In genomic region chr14:21526672-21527319, GRCh38 we compare ENCODE assay signal across 9 cellular contexts. TPM values are rescaled to one million over a fixed set of nuclear protein-coding genes. Genes with fewer than 3 reads are reported as not detected.
DNase-seq lines count a peak whose midpoint lies in the region; ATAC-seq, FAIRE-seq and TF ChIP-seq lines count a peak whose summit lies in the region.
"Had no signal": no experiment of that assay in that cellular context is flagged by ENCODE, and none has a peak within 500 bp of the region (broad histone marks: within the 10 kb centered on the region; RNA-seq: fewer than 3 reads in every experiment).

No MANE protein-coding gene starts in this region.

- FAIRE-seq in astrocyte (lab: Jason Lieb, UNC), result no peak

- H4K20me1 ChIP-seq in astrocyte (ENCODE audit: insufficient read depth, low read length), result no peaks in the 10 kb centered on the region

- H3K9ac ChIP-seq in astrocyte (ENCODE audit: low read length), result peak overlapping the region; percentile 84
- H3K9ac ChIP-seq: KMS-11 had no signal

- no peaks in the 10 kb centered on the region for H3K27me3 Mint-ChIP-seq in astrocyte (ENCODE audit: low read depth, unreplicated experiment)

- H3K9me3 Mint-ChIP-seq in astrocyte (ENCODE audit: unreplicated experiment), result peaks cover 2% of the 10 kb centered on the region

- peaks cover 18% of the 10 kb centered on the region for H3K36me3 Mint-ChIP-seq in astrocyte (ENCODE audit: low read depth, unreplicated experiment)

- H3K36me3 ChIP-seq in KOPT-K1 (ENCODE audit: insufficient read depth, low read length), result peaks cover 3% of the 10 kb centered on the region; the same call in 1 of the 2 replicates
- H3K36me3 ChIP-seq in astrocyte (ENCODE audit: insufficient read depth, low read length), result no peaks in the 10 kb centered on the region
- H3K36me3 ChIP-seq in tibial artery, result peaks cover 0 to 23% (median 0%) of the 10 kb centered on the region in 3 donors

- peak overlapping the region; percentile 91 for H3K4me2 ChIP-seq in astrocyte (ENCODE audit: low read length)
- H3K4me2 ChIP-seq: KMS-11 had no signal

- no peaks in the 10 kb centered on the region for H3K9me3 ChIP-seq in KOPT-K1 (ENCODE audit: insufficient read depth, low read length, poor library complexity, severe bottlenecking)
- H3K9me3 ChIP-seq in astrocyte (ENCODE audit: insufficient read depth, low read depth, low read length), result no peaks in the 10 kb centered on the region
- no peaks in the 10 kb centered on the region for H3K9me3 ChIP-seq in tibial artery

- no peak for ATAC-seq in HG03097 (IDR thresholded peaks at IDR 0.05; ENCODE audit: low FRiP score, unreplicated experiment)

- H2AFZ ChIP-seq in astrocyte (ENCODE audit: low read depth, low read length), result peak overlapping the region; percentile 72

- no peak overlapping the region for H3K27ac Mint-ChIP-seq in astrocyte (ENCODE audit: unreplicated experiment)

- H3K4me3 ChIP-seq in astrocyte (ENCODE audit: insufficient read depth, low read depth, low read length), result peak overlapping the region; percentile 60
- peak overlapping the region; percentile 69 to 96 for H3K4me3 ChIP-seq in tibial artery

- H3K4me1 Mint-ChIP-seq in astrocyte (ENCODE audit: low read depth, unreplicated experiment), result peaks cover 17% of the 10 kb centered on the region

- DNase-seq in DMS153 (lab: John Stamatoyannopoulos, UW), result peak; percentile 38
- no peak for DNase-seq in astrocyte (ENCODE audit: low read depth)
- peak; percentile 94 for DNase-seq in left kidney (ENCODE audit: low read depth, low spot score)
- DNase-seq in tibial artery, result no peak
- DNase-seq in GM19238 (ENCODE audit: insufficient read length, low spot score), result no peak
- DNase-seq in SW 1271 (lab: John Stamatoyannopoulos, UW), result no peak

- H3K27me3 ChIP-seq in astrocyte (ENCODE audit: insufficient read depth, low read length) (peaks cover 3% of the 10 kb centered on the region), tibial artery (no peaks in the 10 kb centered on the region)

- intact Hi-C loops in tibial artery (cut with DNase I; ENCODE audit: low total_unique reads), result no loop called here

- no peak for TF ChIP-seq CTCF in astrocyte (IDR thresholded peaks at IDR 0.05; ENCODE audit: insufficient read depth, low read depth, low read length)
- no peak for TF ChIP-seq CTCF in tibial artery (IDR thresholded peaks at IDR 0.05)

- H3K4me1 ChIP-seq in astrocyte (ENCODE audit: insufficient read depth, low read length) (peaks cover 7% of the 10 kb centered on the region), tibial artery (peaks cover 0 to 18% (median 9%) of the 10 kb centered on the region in 4 donors)

- H3K27ac ChIP-seq in KOPT-K1 (ENCODE audit: low read depth, low read length, poor library complexity, severe bottlenecking) (peak overlapping the region; percentile 65), astrocyte (ENCODE audit: low read depth, low read length) (no peak overlapping the region), tibial artery (peak overlapping the region; percentile 77 to 79)
- H3K27ac ChIP-seq: KMS-11 had no signal

- H3K79me2 ChIP-seq in astrocyte (ENCODE audit: insufficient read depth, low read length), result peaks cover 4% of the 10 kb centered on the region

- peak overlapping the region; percentile 91 for H3K4me3 Mint-ChIP-seq in astrocyte (ENCODE audit: unreplicated experiment)

RNA-seq across cellular contexts. Expression of gene SALL2, which starts 0.7 kb away (rescaled TPM):
- total RNA-seq in astrocyte, result 28.3 and 34.5 TPM in 2 replicates

RNA-seq across cellular contexts. Expression of gene METTL3, which starts 15.7 kb away (rescaled TPM):
- total RNA-seq in astrocyte, result 40.0 and 44.0 TPM in 2 replicates

RNA-seq across cellular contexts. Expression of gene TOX4, which starts 49.8 kb away (rescaled TPM):
- total RNA-seq in astrocyte, result 88.8 and 92.2 TPM in 2 replicates

RNA-seq across cellular contexts. Expression of gene RAB2B, which starts 50.0 kb away (rescaled TPM):
- total RNA-seq in astrocyte, result 48.5 and 49.9 TPM in 2 replicates

RNA-seq across cellular contexts. Expression of gene OR10G3, which starts 53.1 kb away (rescaled TPM):
- not detected in 2 replicates for total RNA-seq in astrocyte

Comparison
In these comparisons a context has a peak if more than half of its experiments do, and no peak if none do; other contexts are left out.
1. DNase-seq: peak in DMS153 (single experiment) and left kidney (single experiment); none in astrocyte (single experiment), tibial artery (0 of 2), GM19238 (single experiment) and SW 1271 (0 of 2).